In genomic region chr5:147245381-147246055, GRCh38 we compare ENCODE assay signal across 22 cellular contexts. TPM values are rescaled to one million over a fixed set of nuclear protein-coding genes. Genes with fewer than 3 reads are reported as not detected.
DNase-seq lines count a peak whose midpoint lies in the region; ATAC-seq, FAIRE-seq and TF ChIP-seq lines count a peak whose summit lies in the region.
"Had no signal": no experiment of that assay in that cellular context is flagged by ENCODE, and none has a peak within 500 bp of the region (broad histone marks: within the 10 kb centered on the region; RNA-seq: fewer than 3 reads in every experiment).

No MANE protein-coding gene starts in this region.

- H3K14ac ChIP-seq in H1 (ENCODE audit: insufficient read length), result no peak overlapping the region

- no peaks in the 10 kb centered on the region for H3K79me2 ChIP-seq in GM23338 (replicated peaks; ENCODE audit: insufficient read depth)
- no peaks in the 10 kb centered on the region for H3K79me2 ChIP-seq in H1 (ENCODE audit: control insufficient read depth in 1 of 2, insufficient read depth in 2 of 2, low read length in 2 of 2)

- H4K5ac ChIP-seq in H1 (ENCODE audit: insufficient read length, low read depth, low read length), result no peak overlapping the region

- TF ChIP-seq POLR2A in H1 (IDR thresholded peaks at IDR 0.05; ENCODE audit: control extremely low read depth in 1 of 2, low read depth in 2 of 2, low read length in 2 of 2), result no peak

- H4K91ac ChIP-seq in H1 (replicated peaks; ENCODE audit: insufficient read length, low read length), result no peak overlapping the region

- no peaks in the 10 kb centered on the region for H3K9me3 ChIP-seq in H1 (ENCODE audit: insufficient read depth in 2 of 2, low read depth in 1 of 2, low read length in 1 of 2)
- H3K9me3 ChIP-seq: SK-N-SH had no signal

- H3K56ac ChIP-seq in H1 (replicated peaks; ENCODE audit: insufficient read length, low read depth, low read length), result no peak overlapping the region

- H2BK120ac ChIP-seq in H1 (replicated peaks; ENCODE audit: low read depth, low read length), result no peak overlapping the region

- H3K4me1 Mint-ChIP-seq in GM23338 (peaks cover 3% of the 10 kb centered on the region), WTC11 (peaks cover 4% of the 10 kb centered on the region)
- no peaks in the 10 kb centered on the region for H3K4me1 Mint-ChIP-seq in activated naive CD8-positive, alpha-beta T cell treated with anti-CD3 and anti-CD28 coated beads, Interleukin-2, amount 50 U/mL, for 24 hours
- H3K4me1 Mint-ChIP-seq: CD8-positive, alpha-beta memory T cell had no signal

- no peak overlapping the region for H2BK5ac ChIP-seq in H1 (ENCODE audit: low read depth, low read length)

- H3K4me3 ChIP-seq in GM23338 (no peak overlapping the region), H1 (ENCODE audit: extremely low read depth in 1 of 4, insufficient read depth in 2 of 4, low read depth in 3 of 4, low read length in 4 of 4) (no peak overlapping the region)

- H3F3A ChIP-seq in GM23338 (replicated peaks; ENCODE audit: low read depth), result no peaks in the 10 kb centered on the region

- no peak for ATAC-seq in GM23338
- peak; percentile 83 for ATAC-seq in sciatic nerve
- ATAC-seq in WTC11, result no peak
- ATAC-seq in activated naive CD8-positive, alpha-beta T cell treated with anti-CD3 and anti-CD28 coated beads, Interleukin-2, amount 50 U/mL, for 24 hours, result no peak
- no peak for ATAC-seq in GM18907 (IDR thresholded peaks at IDR 0.05; ENCODE audit: unreplicated experiment)

- no peak overlapping the region for H4K8ac ChIP-seq in H1 (ENCODE audit: extremely low read depth, insufficient read depth, low read length)

- no peaks in the 10 kb centered on the region; the same call in 1 of the 2 replicates for H3K9me2 ChIP-seq in GM23338 (ENCODE audit: insufficient read depth)
- H3K9me2 ChIP-seq: SK-N-SH had no signal

- H3K36me3 ChIP-seq in GM23338 (ENCODE audit: insufficient read depth) (no peaks in the 10 kb centered on the region), H1 (ENCODE audit: control insufficient read depth in 2 of 4, insufficient read depth in 4 of 4, low read length in 3 of 4) (no peaks in the 10 kb centered on the region)

- no peak overlapping the region for H3K18ac ChIP-seq in H1 (ENCODE audit: extremely low read depth, low read length)

- H2BK12ac ChIP-seq in H1 (ENCODE audit: low read depth, low read length), result no peak overlapping the region

- WGBS in H1 (ENCODE audit: extremely low coverage in 1 of 2, insufficient coverage in 1 of 2, insufficient read length in 1 of 2, insufficient replicate concordance in 2 of 2, low coverage in 1 of 2, low lambda C conversion rate in 2 of 2, missing lambda C conversion rate in 1 of 2), 2 experiments, result 94% methylated on average over 1 of the region's 1 CpG; no CpG with 5 or more reads in 1 of the 2 experiments

- no peaks in the 10 kb centered on the region for H4K20me1 ChIP-seq in GM23338 (replicated peaks; ENCODE audit: insufficient read depth)
- H4K20me1 ChIP-seq in H1 (replicated peaks in 1 of 2; ENCODE audit: control insufficient read depth in 1 of 2, insufficient read depth in 2 of 2, low read length in 2 of 2), result no peaks in the 10 kb centered on the region

- H3K9ac ChIP-seq in H1 (replicated peaks in 1 of 4; ENCODE audit: extremely low read depth in 1 of 4, low read depth in 3 of 4, low read length in 3 of 4), result no peak overlapping the region
- H3K9ac ChIP-seq: SK-N-SH had no signal

- H3K27me3 ChIP-seq in GM23338 (ENCODE audit: insufficient read depth) (no peaks in the 10 kb centered on the region), H1 (replicated peaks in 1 of 4; ENCODE audit: control insufficient read depth in 3 of 4, extremely low read depth in 1 of 4, insufficient read depth in 3 of 4, low read length in 3 of 4) (no peaks in the 10 kb centered on the region; a peak in 1 of 7 replicates)

- no peak overlapping the region for H2AK5ac ChIP-seq in H1 (ENCODE audit: low read depth, low read length)

- H3K27ac Mint-ChIP-seq in GM23338 (no peak overlapping the region), WTC11 (no peak overlapping the region)
- no peak overlapping the region for H3K27ac Mint-ChIP-seq in activated naive CD8-positive, alpha-beta T cell treated with anti-CD3 and anti-CD28 coated beads, Interleukin-2, amount 50 U/mL, for 24 hours
- H3K27ac Mint-ChIP-seq: CD8-positive, alpha-beta memory T cell; HFFc6 had no signal

- H3K9me3 Mint-ChIP-seq in GM23338 (no peaks in the 10 kb centered on the region), WTC11 (peaks cover 5% of the 10 kb centered on the region; the same call in 1 of the 2 replicates)
- no peaks in the 10 kb centered on the region for H3K9me3 Mint-ChIP-seq in activated naive CD8-positive, alpha-beta T cell treated with anti-CD3 and anti-CD28 coated beads, Interleukin-2, amount 50 U/mL, for 24 hours
- H3K9me3 Mint-ChIP-seq: HFFc6 had no signal

- POLR2A ChIA-PET in H1 (lab: Charles Lee; ENCODE audit: partially characterized antibody) (no interaction called here), WTC11 (lab: Charles Lee) (no interaction called here)

- TF ChIP-seq EP300 in H1 (IDR thresholded peaks at IDR 0.05; ENCODE audit: borderline replicate concordance in 1 of 2, low read depth in 2 of 2, low read length in 2 of 2), result no peak

- no peak overlapping the region for H3K4ac ChIP-seq in H1 (replicated peaks; ENCODE audit: insufficient read length, low read depth, low read length)

- H3K27ac ChIP-seq in GM23338 (ENCODE audit: low read depth) (peak overlapping the region; percentile 35; the same call in 1 of the 2 replicates), H1 (ENCODE audit: low read depth, low read length) (no peak overlapping the region)

- H3K4me3 Mint-ChIP-seq in GM23338 (no peak overlapping the region), WTC11 (no peak overlapping the region)
- no peak overlapping the region for H3K4me3 Mint-ChIP-seq in activated naive CD8-positive, alpha-beta T cell treated with anti-CD3 and anti-CD28 coated beads, Interleukin-2, amount 50 U/mL, for 24 hours
- H3K4me3 Mint-ChIP-seq: CD8-positive, alpha-beta memory T cell; HFFc6 had no signal

- no peak overlapping the region for H2BK15ac ChIP-seq in H1 (ENCODE audit: low read length)

- H3K36me3 Mint-ChIP-seq in GM23338 (ENCODE audit: low read depth) (no peaks in the 10 kb centered on the region), WTC11 (no peaks in the 10 kb centered on the region)
- no peaks in the 10 kb centered on the region for H3K36me3 Mint-ChIP-seq in activated naive CD8-positive, alpha-beta T cell treated with anti-CD3 and anti-CD28 coated beads, Interleukin-2, amount 50 U/mL, for 24 hours (ENCODE audit: low read depth)
- H3K36me3 Mint-ChIP-seq: CD8-positive, alpha-beta memory T cell had no signal

- CTCF ChIA-PET in H1 (lab: Charles Lee; ENCODE audit: partially characterized antibody), result interaction anchor here (0.6 kb wide), 1 partner anchor 53 kb away, joined by 3 read pairs; no protein-coding TSS in a partner anchor
- CTCF ChIA-PET in WTC11 (lab: Charles Lee), result interaction anchor here (1.1 to 1.7 kb wide), 3 partner anchors 57 to 712 kb away, joined by 4 to 5 read pairs (median 4); no protein-coding TSS in a partner anchor

- TF ChIP-seq CTCF in GM23338 (conservative IDR thresholded peaks at IDR 0.05; ENCODE audit: low read depth in 2 of 2) (no peak), H1 (IDR thresholded peaks at IDR 0.05; ENCODE audit: control extremely low read depth in 1 of 3, insufficient read depth in 1 of 3, low read depth in 1 of 3, low read length in 3 of 3) (no peak), WTC11 (IDR thresholded peaks at IDR 0.05) (no peak)

- no peaks in the 10 kb centered on the region; the same call in 1 of the 2 replicates for H3K23me2 ChIP-seq in H1 (ENCODE audit: low read depth, low read length)

- H3K23ac ChIP-seq in H1 (ENCODE audit: insufficient read length), result no peak overlapping the region

- H3K4me1 ChIP-seq in GM23338 (ENCODE audit: insufficient read depth), result no peaks in the 10 kb centered on the region
- peaks cover 0 to 2% (median 0%) of the 10 kb centered on the region in 4 experiments; a peak in 1 of 7 replicates for H3K4me1 ChIP-seq in H1 (replicated peaks in 1 of 4; ENCODE audit: control insufficient read depth in 3 of 4, insufficient read depth in 4 of 4, low read length in 3 of 4)

- H2AFZ ChIP-seq in GM23338, result no peak overlapping the region
- H2AFZ ChIP-seq in H1 (ENCODE audit: low read length), result no peak overlapping the region

- FAIRE-seq in H1 (lab: Jason Lieb, UNC), result peak; percentile 45
- FAIRE-seq: D721Med, GM12892 had no signal

- no peaks in the 10 kb centered on the region for H3K79me1 ChIP-seq in H1 (ENCODE audit: low read depth, low read length)

- no peak for TF ChIP-seq RAD21 in H1 (IDR thresholded peaks at IDR 0.05 in 1 of 2, conservative IDR thresholded peaks at IDR 0.05 in 1 of 2; ENCODE audit: low read depth in 2 of 2, low read length in 2 of 2)

- intact Hi-C loops in sciatic nerve (cut with DNase I), result no loop called here

- no peak overlapping the region for H3K4me2 ChIP-seq in GM23338
- H3K4me2 ChIP-seq in H1 (ENCODE audit: insufficient read depth in 1 of 2, low read depth in 2 of 2, low read length in 2 of 2), result no peak overlapping the region
- H3K4me2 ChIP-seq: SK-N-SH had no signal

- H2BK20ac ChIP-seq in H1 (ENCODE audit: low read length), result no peak overlapping the region

- peaks cover 1% of the 10 kb centered on the region for H3K27me3 Mint-ChIP-seq in GM23338 (ENCODE audit: insufficient read depth, low read depth, poor library complexity)
- H3K27me3 Mint-ChIP-seq in WTC11 (ENCODE audit: low read depth), result no peaks in the 10 kb centered on the region
- no peaks in the 10 kb centered on the region for H3K27me3 Mint-ChIP-seq in activated naive CD8-positive, alpha-beta T cell treated with anti-CD3 and anti-CD28 coated beads, Interleukin-2, amount 50 U/mL, for 24 hours

- DNase-seq in GM23338 (ENCODE audit: low spot score) (no peak), NCI-H526 (lab: John Stamatoyannopoulos, UW) (peak; percentile 42 to 49), H1 (ENCODE audit: low read depth in 1 of 2, low spot score in 2 of 2) (no peak), sciatic nerve (ENCODE audit: low spot score) (no peak), WTC11 (ENCODE audit: low spot score) (no peak)
- no peak for DNase-seq in activated naive CD8-positive, alpha-beta T cell treated with anti-CD3 and anti-CD28 coated beads, Interleukin-2, amount 50 U/mL, for 24 hours
- DNase-seq: CD8-positive, alpha-beta memory T cell; H7; HFFc6; KG1; NCI-H1436; NCI-H2029 treated with DMSO at 0.1 percent for 48 hours; NCI-H2171 treated with DMSO at 0.1 percent for 48 hours; NCI-H446 treated with DMSO at 0.1 percent for 48 hours; NCI-H748 treated with DMSO at 0.1 percent for 48 hours; NK-92 treated with Interleukin-12 subunit alpha and Interleukin-12 subunit beta, amount 100 ng/mL, for 24 hours; SHP77 treated with DMSO at 0.1 percent for 48 hours; SK-N-SH had no signal

RNA-seq across cellular contexts. Expression of gene STK32A, which starts 10.7 kb away (rescaled TPM):
- 2.0 and 2.8 TPM in 2 replicates for total RNA-seq in GM23338 (2014; rRNA removed; shearing (Covaris generic))
- polyA plus RNA-seq in GM23338 (2016; fragmentation: Nextera tagmentation; extraction: Ambion mirVana) (1.4 and 2.4 TPM in 2 replicates), H1 (2011; rRNA removed) (0.52 and 1.3 TPM in 2 replicates)
- 1.5 and 2.5 TPM in 2 replicates for total RNA-seq in H1 (2021; fragmentation: NEBNext Ultra II Directional; extraction: Animal tissue kit (Norgen Biotek cat#: 25700))
- polyA plus RNA-seq in H1 (2011; cell fraction: cytosol; rRNA removed), result 0.81 TPM
- 1.5 TPM for polyA plus RNA-seq in H1 (2011; cell fraction: nucleus; rRNA removed)
- polyA plus RNA-seq in H1 (2012, experiment 1 of 2), result 0.99 to 1.7 TPM (median 1.4 TPM) in 4 replicates
- 0.07 TPM for polyA plus RNA-seq in H1 (2012, experiment 2 of 2)
- 0.93 TPM for polyA plus RNA-seq in H1 (2013, experiment 1 of 2)
- polyA plus RNA-seq in H1 (2013, experiment 2 of 2), result 1.3 TPM
- 3.5 and 6.0 TPM in 2 replicates for polyA minus RNA-seq in H1 (2011; rRNA and poly(A)+ RNA removed)
- polyA minus RNA-seq in H1 (2011; cell fraction: cytosol; rRNA and poly(A)+ RNA removed), result 2.4 TPM
- polyA minus RNA-seq in H1 (2011; cell fraction: nucleus; rRNA and poly(A)+ RNA removed), result 11.8 TPM
- total RNA-seq in sciatic nerve (29.1 TPM), WTC11 (2021) (1.7 to 3.0 TPM (median 3.0 TPM) in 3 replicates)
- total RNA-seq: CD8-positive, alpha-beta memory T cell; OCI-LY7 had no signal
- polyA plus RNA-seq: CD8-positive, alpha-beta memory T cell had no signal

Comparison
In these comparisons a context has a peak if more than half of its experiments do, and no peak if none do; other contexts are left out.
1. DNase-seq: peak in NCI-H526 (2 of 2); none in GM23338 (single experiment), H1 (0 of 2), sciatic nerve (single experiment), WTC11 (single experiment) and activated naive CD8-positive, alpha-beta T cell treated with anti-CD3 and anti-CD28 coated beads, Interleukin-2, amount 50 U/mL, for 24 hours (single experiment).